15 cellular contexts compared by ENCODE assay signal in genomic region chr20:44597516-44597915, GRCh38. TPM values are rescaled to one million over a fixed set of nuclear protein-coding genes. Genes with fewer than 3 reads are reported as not detected.
DNase-seq lines count a peak whose midpoint lies in the region; ATAC-seq and TF ChIP-seq lines count a peak whose summit lies in the region.
"Had no signal": no experiment of that assay in that cellular context is flagged by ENCODE, and none has a peak within 500 bp of the region (broad histone marks: within the 10 kb centered on the region; RNA-seq: fewer than 3 reads in every experiment).

No MANE protein-coding gene starts in this region.

- H3K9ac ChIP-seq in stomach smooth muscle (ENCODE audit: low read length in 2 of 2) (no peak overlapping the region), trophoblast cell (ENCODE audit: low read length) (no peak overlapping the region)

- no peak overlapping the region for H3K4me3 Mint-ChIP-seq in activated T-helper 17 cell treated with anti-CD3 and anti-CD28 coated beads, Interleukin-2, amount 50 U/mL, for 72 hours
- H3K4me3 Mint-ChIP-seq: activated naive CD4-positive, alpha-beta T cell treated with anti-CD3 and anti-CD28 coated beads, Interleukin-2, amount 10 ng/mL, durations not matched to agents 7 days and 5 days; CD4-positive, alpha-beta memory T cell had no signal

- H2AFZ ChIP-seq in trophoblast cell (ENCODE audit: insufficient read depth, low read length, poor library complexity): no peak overlapping the region

- CTCF ChIA-PET in HEK293 (lab: Yijun Ruan, JAX): interaction anchor here (0.6 to 2.2 kb wide), 4 partner anchors 11 to 103 kb away, joined by 3 to 11 read pairs (median 8); no protein-coding TSS in a partner anchor

- 66 to 80% methylated on average over 4 of the region's 4 CpGs for WGBS in lung, 2 donors
- no CpG with 5 or more reads among the region's 4 CpGs for WGBS in trophoblast cell (ENCODE audit: extremely low coverage, insufficient coverage, insufficient read length)

- H3K4me3 ChIP-seq in HEK293 (ENCODE audit: low read depth, low read length) (no peak overlapping the region), lung (no peak overlapping the region), stomach smooth muscle (ENCODE audit: low read length in 2 of 2) (no peak overlapping the region), trophoblast cell (ENCODE audit: low read depth, low read length) (no peak overlapping the region)
- H3K4me3 ChIP-seq: SJSA1 had no signal

- H3K14ac ChIP-seq in trophoblast cell (ENCODE audit: low read length): no peak overlapping the region

- no peak overlapping the region for H2BK12ac ChIP-seq in trophoblast cell (ENCODE audit: low read length)

- ATAC-seq in activated T-helper 17 cell treated with anti-CD3 and anti-CD28 coated beads, Interleukin-2, amount 50 U/mL, for 72 hours (replicated peaks): no peak
- ATAC-seq in lung (ENCODE audit: insufficient read depth, low FRiP score): no peak

- H2AK5ac ChIP-seq in trophoblast cell (ENCODE audit: low read length): no peak overlapping the region

- H3K4me1 Mint-ChIP-seq in activated T-helper 17 cell treated with anti-CD3 and anti-CD28 coated beads, Interleukin-2, amount 50 U/mL, for 72 hours: peaks cover 5% of the 10 kb centered on the region

- H4K8ac ChIP-seq in trophoblast cell (ENCODE audit: low read depth, low read length): no peak overlapping the region

- H2BK120ac ChIP-seq in trophoblast cell (ENCODE audit: insufficient read depth, low read length, poor library complexity): no peak overlapping the region

- H3K27ac ChIP-seq in HEK293 (ENCODE audit: extremely low read depth, low read depth, low read length) (no peak overlapping the region), lung (ENCODE audit: low read depth in 1 of 2, low read length in 1 of 2) (peak overlapping the region; percentile 73 to 89), stomach smooth muscle (ENCODE audit: low read length) (peak overlapping the region; percentile 70), trophoblast cell (ENCODE audit: low read depth, low read length) (no peak overlapping the region)
- H3K27ac ChIP-seq: SJSA1 had no signal

- peak overlapping the region; percentile 79 for H3K27ac Mint-ChIP-seq in activated T-helper 17 cell treated with anti-CD3 and anti-CD28 coated beads, Interleukin-2, amount 50 U/mL, for 72 hours

- no peaks in the 10 kb centered on the region for H3K36me3 ChIP-seq in HEK293 (ENCODE audit: control insufficient read depth in 2 of 2, insufficient read depth in 1 of 2, low read length in 2 of 2)
- peaks cover 0 to under 1% of the 10 kb centered on the region in 2 donors for H3K36me3 ChIP-seq in lung (ENCODE audit: control insufficient read depth in 2 of 2, insufficient read depth in 2 of 2, low read length in 2 of 2)
- peaks cover 0 to 3% of the 10 kb centered on the region in 2 donors for H3K36me3 ChIP-seq in stomach smooth muscle (ENCODE audit: control insufficient read depth in 2 of 2, insufficient read depth in 2 of 2, low read length in 2 of 2)
- H3K36me3 ChIP-seq in trophoblast cell (ENCODE audit: control insufficient read depth in 1 of 2, insufficient read depth in 2 of 2, low read length in 2 of 2): no peaks in the 10 kb centered on the region

- H3K79me1 ChIP-seq in trophoblast cell (ENCODE audit: low read length): peaks cover 9% of the 10 kb centered on the region

- H3K9me3 ChIP-seq in HEK293 (ENCODE audit: control insufficient read depth, insufficient read depth, low read depth, low read length) (no peaks in the 10 kb centered on the region), lung (ENCODE audit: control insufficient read depth in 2 of 2, insufficient read depth in 1 of 2, low read length in 1 of 2) (no peaks in the 10 kb centered on the region), stomach smooth muscle (ENCODE audit: control insufficient read depth in 2 of 2, low read length in 2 of 2) (no peaks in the 10 kb centered on the region), trophoblast cell (ENCODE audit: insufficient read depth, low read depth, low read length) (peaks cover 1% of the 10 kb centered on the region)
- H3K9me3 ChIP-seq: SJSA1 had no signal

- H3K27me3 Mint-ChIP-seq in activated T-helper 17 cell treated with anti-CD3 and anti-CD28 coated beads, Interleukin-2, amount 50 U/mL, for 72 hours: no peaks in the 10 kb centered on the region
- H3K27me3 Mint-ChIP-seq: activated naive CD4-positive, alpha-beta T cell treated with anti-CD3 and anti-CD28 coated beads, Interleukin-2, amount 10 ng/mL, durations not matched to agents 7 days and 5 days; CD4-positive, alpha-beta memory T cell had no signal

- H3K27me3 ChIP-seq in lung (ENCODE audit: control insufficient read depth, insufficient read depth) (no peaks in the 10 kb centered on the region), stomach smooth muscle (ENCODE audit: control insufficient read depth in 1 of 2, insufficient read depth in 2 of 2, low read length in 2 of 2) (no peaks in the 10 kb centered on the region), trophoblast cell (ENCODE audit: insufficient read depth, low read length) (no peaks in the 10 kb centered on the region)
- H3K27me3 ChIP-seq: SJSA1 had no signal

- no peak overlapping the region for H3K23ac ChIP-seq in trophoblast cell (ENCODE audit: low read length)

- TF ChIP-seq CTCF in HEK293 (tag by site-specific recombination; IDR thresholded peaks at IDR 0.05) (no peak), lung (IDR thresholded peaks at IDR 0.05; ENCODE audit: control extremely low read depth, extremely low read depth) (no peak)

- no peaks in the 10 kb centered on the region for H3K9me3 Mint-ChIP-seq in activated T-helper 17 cell treated with anti-CD3 and anti-CD28 coated beads, Interleukin-2, amount 50 U/mL, for 72 hours
- H3K9me3 Mint-ChIP-seq: activated naive CD4-positive, alpha-beta T cell treated with anti-CD3 and anti-CD28 coated beads, Interleukin-2, amount 10 ng/mL, durations not matched to agents 7 days and 5 days; CD4-positive, alpha-beta memory T cell had no signal

- H4K12ac ChIP-seq in trophoblast cell (ENCODE audit: low read depth, low read length): no peak overlapping the region

- H2BK5ac ChIP-seq in trophoblast cell (ENCODE audit: low read depth, low read length, poor library complexity): no peak overlapping the region

- no peak overlapping the region for H3K18ac ChIP-seq in trophoblast cell (ENCODE audit: low read length)

- POLR2A ChIA-PET in HEK293 (lab: Yijun Ruan, JAX): interaction anchor here (1.0 kb wide), 1 partner anchor 288 kb away, joined by 3 read pairs; the partner anchor contains the start of gene YWHAB

- H4K91ac ChIP-seq in trophoblast cell (ENCODE audit: low read depth, low read length): no peak overlapping the region

- no peaks in the 10 kb centered on the region for H3K79me2 ChIP-seq in trophoblast cell (ENCODE audit: control insufficient read depth, insufficient read depth, low read length, poor library complexity)

- H3K36me3 Mint-ChIP-seq in activated T-helper 17 cell treated with anti-CD3 and anti-CD28 coated beads, Interleukin-2, amount 50 U/mL, for 72 hours (ENCODE audit: low read depth): no peaks in the 10 kb centered on the region
- H3K36me3 Mint-ChIP-seq: activated naive CD4-positive, alpha-beta T cell treated with anti-CD3 and anti-CD28 coated beads, Interleukin-2, amount 10 ng/mL, durations not matched to agents 7 days and 5 days; CD4-positive, alpha-beta memory T cell had no signal

- DNase-seq in lung (ENCODE audit: low spot score): no peak
- DNase-seq in medulla oblongata (ENCODE audit: extremely low spot score): no peak
- no peak for DNase-seq in activated CD4-positive, CD25-positive, alpha-beta regulatory T cell treated with anti-CD3 and anti-CD28 coated beads, Interleukin-2, amount 50 U/mL, for 72 hours
- no peak for DNase-seq in NCI-H2227 (lab: John Stamatoyannopoulos, UW; ENCODE audit: unreplicated experiment)
- no peak for DNase-seq in trophoblast cell
- DNase-seq: activated naive CD4-positive, alpha-beta T cell treated with anti-CD3 and anti-CD28 coated beads, Interleukin-2, amount 10 ng/mL, durations not matched to agents 7 days and 5 days; CD4-positive, alpha-beta memory T cell; HCEC 1CT; mesendoderm; NCI-H2081; NCI-H774 had no signal

- peaks cover 8% of the 10 kb centered on the region; the same call in 1 of the 2 replicates for H3K4me1 ChIP-seq in HEK293 (ENCODE audit: control insufficient read depth, insufficient read depth, low read length)
- H3K4me1 ChIP-seq in lung (ENCODE audit: control insufficient read depth in 2 of 2, insufficient read depth in 2 of 2, low read length in 2 of 2): peaks cover 44 to 68% of the 10 kb centered on the region in 2 donors
- peaks cover 76% of the 10 kb centered on the region for H3K4me1 ChIP-seq in stomach smooth muscle (ENCODE audit: control insufficient read depth, insufficient read depth, low read length)
- peaks cover 12 to 13% of the 10 kb centered on the region in 2 experiments for H3K4me1 ChIP-seq in trophoblast cell (ENCODE audit: control insufficient read depth in 1 of 2, insufficient read depth in 2 of 2, low read length in 2 of 2)

- H3K4ac ChIP-seq in trophoblast cell (ENCODE audit: low read depth, low read length): no peak overlapping the region

- H3K4me2 ChIP-seq in trophoblast cell (ENCODE audit: low read length): no peak overlapping the region

TF ChIP-seq in HEK293, 187 proteins besides CTCF, POLR2A, EP300 and RAD21:
- TF ChIP-seq ZIC2 (tag by site-specific recombination; IDR thresholded peaks at IDR 0.05) (peak; percentile 94), ZFP37 (tag by site-specific recombination; IDR thresholded peaks at IDR 0.05) (no peak)

RNA-seq across cellular contexts. Expression of gene PKIG, which starts 15.1 kb away (rescaled TPM):
- 10 to 100 TPM in 1 of 2 donors, 1 to 10 TPM in 1; 4.4 to 11.9 TPM for total RNA-seq in activated T-helper 17 cell treated with anti-CD3 and anti-CD28 coated beads, Interleukin-2, amount 50 U/mL, for 72 hours
- total RNA-seq in lung: 10 to 100 TPM; 45.7 to 62.7 TPM
- polyA plus RNA-seq in lung: 10 to 100 TPM; 63.2 to 67.8 TPM
- 27.2 and 27.9 TPM in 2 replicates for polyA plus RNA-seq in trophoblast cell (2013)

RNA-seq across cellular contexts. Expression of gene ADA, which starts 54.0 kb away (rescaled TPM):
- 10 to 100 TPM; 30.4 to 32.5 TPM for total RNA-seq in activated T-helper 17 cell treated with anti-CD3 and anti-CD28 coated beads, Interleukin-2, amount 50 U/mL, for 72 hours
- 1 to 10 TPM; 6.2 to 9.8 TPM for total RNA-seq in lung
- 10 to 100 TPM in 1 of 2 donors, 1 to 10 TPM in 1; 4.2 to 55.2 TPM for polyA plus RNA-seq in lung
- polyA plus RNA-seq in trophoblast cell (2013): 94.2 and 104 TPM in 2 replicates

Comparison
In these comparisons a context has a peak if more than half of its experiments do, and no peak if none do; other contexts are left out.
1. H3K27ac ChIP-seq: peak in lung (2 of 2) and stomach smooth muscle (single experiment); none in HEK293 (single experiment) and trophoblast cell (single experiment).